ENCODE assay signal across 8 cellular contexts in the genomic region with DNA sequence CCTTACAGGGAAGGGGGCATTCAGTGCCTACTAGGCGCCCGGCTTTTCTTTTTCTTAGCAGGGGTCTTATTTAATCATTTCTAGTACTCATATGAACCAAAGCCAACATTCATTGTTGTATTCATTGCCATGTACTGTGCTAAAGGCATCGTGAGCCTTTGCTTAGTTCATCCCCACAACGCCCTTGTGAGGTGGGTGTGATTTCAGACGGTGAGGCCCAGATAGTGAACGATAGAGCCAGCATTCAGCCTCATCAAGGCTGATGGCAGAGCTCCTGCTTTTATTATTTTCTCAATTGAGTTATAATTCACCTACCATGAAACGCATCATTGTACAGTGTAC. TPM values are rescaled to one million over a fixed set of nuclear protein-coding genes. Genes with fewer than 3 reads are reported as not detected.
A peak's percentile ranks its signal among the peaks of the same experiment; 100 is the strongest.
DNase-seq lines count a peak whose midpoint lies in the region; ATAC-seq and TF ChIP-seq lines count a peak whose summit lies in the region.

No MANE protein-coding gene starts in this region.

- H3K4me3 ChIP-seq in HUES6 (ENCODE audit: low read depth, low read length): no peak overlapping the region
- peak overlapping the region; percentile 4 for H3K4me3 ChIP-seq in epithelial cell of esophagus (ENCODE audit: low read length)

- H3K36me3 ChIP-seq in HUES6 (ENCODE audit: control insufficient read depth, insufficient read depth, low read length): peaks cover 17% of the 10 kb centered on the region

- H3K9ac ChIP-seq in HUES6 (ENCODE audit: low read length): peak overlapping the region; percentile 72

- H3K27ac ChIP-seq in HUES6 (ENCODE audit: low read depth, low read length): peak overlapping the region; percentile 93

- DNase-seq in epithelial cell of esophagus (ENCODE audit: low read depth): no peak
- peak; percentile 25 for DNase-seq in renal cortical epithelial cell (ENCODE audit: low read depth)
- no peak for DNase-seq in middle frontal gyrus (ENCODE audit: extremely low spot score, low spot score)
- DNase-seq in glomerular visceral epithelial cell (ENCODE audit: extremely low spot score): no peak
- no peak for DNase-seq in NCI-H1105 (lab: John Stamatoyannopoulos, UW)

- no peak for TF ChIP-seq CTCF in epithelial cell of esophagus (IDR thresholded peaks at IDR 0.05; ENCODE audit: insufficient read depth, low read depth, low read length, missing control alignments)

- peaks cover 84% of the 10 kb centered on the region for H3K4me1 ChIP-seq in HUES6 (ENCODE audit: control insufficient read depth, insufficient read depth, low read length)

- peak; percentile 6 for ATAC-seq in GM18870 (IDR thresholded peaks at IDR 0.05; ENCODE audit: unreplicated experiment)
- no peak for ATAC-seq in GM21528 (IDR thresholded peaks at IDR 0.05; ENCODE audit: low FRiP score, unreplicated experiment)

- H3K9me3 ChIP-seq in HUES6 (ENCODE audit: control insufficient read depth, insufficient read depth, low read depth, low read length): no peaks in the 10 kb centered on the region

- H3K27me3 ChIP-seq in HUES6 (ENCODE audit: control insufficient read depth, insufficient read depth, low read length): no peaks in the 10 kb centered on the region

RNA-seq across cellular contexts. Expression of a gene that starts 50.0 kb away (rescaled TPM):
- 69.6 and 131 TPM in 2 replicates for total RNA-seq in renal cortical epithelial cell
